ENCODE assay signal across 27 cellular contexts in genomic region chr7:10401793-10402192, GRCh38.
"Had no signal": no experiment of that assay in that cellular context is flagged by ENCODE, and none has a peak within 500 bp of the region (broad histone marks: within the 10 kb centered on the region; RNA-seq: fewer than 3 reads in every experiment).

No MANE protein-coding gene starts in this region.

- DNase-seq: stimulated activated CD4-positive, alpha-beta T cell treated with anti-CD3 and anti-CD28 coated beads, Interleukin-2, amount 100 ng/mL, for 48 hours; stimulated activated CD4-positive, alpha-beta T cell treated with anti-CD3 and anti-CD28 coated beads, Interleukin-4, amount 100 ng/mL, for 1 hour; stimulated activated CD4-positive, alpha-beta T cell treated with anti-CD3 and anti-CD28 coated beads, Interleukin-4, amount 100 ng/mL, for 24 hours; stimulated activated CD4-positive, alpha-beta T cell treated with anti-CD3 and anti-CD28 coated beads, Interleukin-4, amount 100 ng/mL, for 4 hours; stimulated activated CD8-positive, alpha-beta memory T cell treated with anti-CD3 and anti-CD28 coated beads, Interleukin-4, amount 100 ng/mL, for 48 hours; stimulated activated naive B cell treated with anti-CD40 and anti-IgM and Interleukin-4, amounts not matched to agents 10 μg/mL and 1 μg/mL and 100 μg/mL, for 72 hours; stimulated activated naive CD4-positive, alpha-beta T cell; stimulated activated naive CD4-positive, alpha-beta T cell treated with Interleukin-2 at 50 U/mL for 16 hours; stimulated activated naive CD8-positive, alpha-beta T cell treated with anti-CD3 and anti-CD28 coated beads, Interleukin-15, amount 100 ng/mL, for 72 hours; stimulated activated naive CD8-positive, alpha-beta T cell treated with anti-CD3 and anti-CD28 coated beads, Interleukin-15, Interleukin-2, amounts not matched to agents 100 U/mL and 50 U/mL, for 24 hours; stomach; substantia nigra; testis; thyroid gland; tibial artery; transverse colon; trophoblast cell; upper lobe of left lung; upper lobe of right lung; uterus had no signal

- H3K9me3 ChIP-seq: testis, thyroid gland, uterus, vagina had no signal

- H3K27ac ChIP-seq: stomach, suprapubic skin, testis, thoracic aorta, thyroid gland, tibial artery, tibial nerve, transverse colon, upper lobe of left lung, upper lobe of right lung, uterus, vagina had no signal

- FAIRE-seq: urothelium cell line had no signal

- H3K36me3 ChIP-seq: stomach, suprapubic skin, thoracic aorta, thyroid gland, tibial artery, tibial nerve, transverse colon, upper lobe of left lung, upper lobe of right lung, uterus, vagina had no signal

- H3K4me1 ChIP-seq: stomach, suprapubic skin, testis, thyroid gland, tibial artery, tibial nerve, transverse colon, upper lobe of left lung, upper lobe of right lung, uterus, vagina had no signal

- H3K27me3 ChIP-seq: stomach, suprapubic skin, testis, thyroid gland, tibial artery, tibial nerve, transverse colon, upper lobe of left lung, upper lobe of right lung, uterus, vagina had no signal

- H3K4me3 ChIP-seq: stomach, suprapubic skin, testis, thoracic aorta, thyroid gland, tibial artery, tibial nerve, transverse colon, upper lobe of left lung, upper lobe of right lung, uterus, vagina had no signal

- ATAC-seq: stimulated activated effector memory CD8-positive, alpha-beta T cell treated with anti-CD3 and anti-CD28 coated beads, Interleukin-12 subunit alpha, Interleukin-12 subunit beta, amount 100 ng/mL, for 72 hours; stimulated activated memory B cell treated with anti-CD40 and anti-IgM and Interleukin-4, amounts not matched to agents 10 μg/mL and 1 μg/mL and 100 μg/mL, for 72 hours; stimulated activated naive B cell treated with anti-CD40 and anti-IgM and Interleukin-4, amounts not matched to agents 10 μg/mL and 1 μg/mL and 100 μg/mL, for 72 hours; stimulated activated naive CD8-positive, alpha-beta T cell treated with anti-CD3 and anti-CD28 coated beads, Interleukin-15, amount 100 ng/mL, for 72 hours; stimulated activated naive CD8-positive, alpha-beta T cell treated with anti-CD3 and anti-CD28 coated beads, Interleukin-15, Interleukin-2, amounts not matched to agents 100 U/mL and 50 U/mL, for 24 hours; upper lobe of right lung had no signal
